Comparison of ENCODE assay signal across 27 cellular contexts in genomic region chr22:20475115-20475436, GRCh38. TPM values are rescaled to one million over a fixed set of nuclear protein-coding genes. Genes with fewer than 3 reads are reported as not detected.
DNase-seq lines count a peak whose midpoint lies in the region; ATAC-seq, FAIRE-seq and TF ChIP-seq lines count a peak whose summit lies in the region.
"Had no signal": no experiment of that assay in that cellular context is flagged by ENCODE, and none has a peak within 500 bp of the region (broad histone marks: within the 10 kb centered on the region; RNA-seq: fewer than 3 reads in every experiment).

No MANE protein-coding gene starts in this region.

- no peaks in the 10 kb centered on the region for H3K9me3 Mint-ChIP-seq in activated CD4-positive, alpha-beta T cell treated with anti-CD3 and anti-CD28 coated beads for 36 hours (ENCODE audit: low read depth)
- no peaks in the 10 kb centered on the region for H3K9me3 Mint-ChIP-seq in activated naive CD8-positive, alpha-beta T cell treated with anti-CD3 and anti-CD28 coated beads for 36 hours
- no peaks in the 10 kb centered on the region for H3K9me3 Mint-ChIP-seq in stimulated activated naive CD8-positive, alpha-beta T cell treated with anti-CD3 and anti-CD28 coated beads, Interleukin-15, amount 100 ng/mL, for 72 hours
- H3K9me3 Mint-ChIP-seq: CD14-positive monocyte, endodermal cell, immature natural killer cell had no signal

- no peak overlapping the region for H3K9ac ChIP-seq in HepG2 (ENCODE audit: insufficient read depth, low read depth, low read length)
- H3K9ac ChIP-seq: GM23248 had no signal

- no peak for TF ChIP-seq RAD21 in HepG2 (CRISPR knock-in tag; IDR thresholded peaks at IDR 0.05)

- TF ChIP-seq EP300 in HepG2 (IDR thresholded peaks at IDR 0.05; ENCODE audit: low read depth in 2 of 2, low read length in 2 of 2) (no peak), HepG2 (CRISPR knock-in tag; IDR thresholded peaks at IDR 0.05; ENCODE audit: borderline replicate concordance) (no peak)

- CTCF ChIA-PET in activated CD4-positive, alpha-beta T cell treated with anti-CD3 and anti-CD28 coated beads for 36 hours (lab: Charles Lee) = no interaction called here
- CTCF ChIA-PET in HepG2 (lab: Yijun Ruan, JAX; ENCODE audit: low intra/inter-chr PET ratio, low total read pairs) = no interaction called here

- H3K79me2 ChIP-seq in HepG2 (ENCODE audit: insufficient read depth, low read length) = no peaks in the 10 kb centered on the region

- ATAC-seq in activated CD4-positive, alpha-beta T cell treated with anti-CD3 and anti-CD28 coated beads for 36 hours = peak; percentile 69
- ATAC-seq in HepG2 (no peak), right lobe of liver (no peak)
- ATAC-seq in stimulated activated naive CD8-positive, alpha-beta T cell treated with anti-CD3 and anti-CD28 coated beads, Interleukin-15, amount 100 ng/mL, for 72 hours = no peak

- H3K4me3 Mint-ChIP-seq in activated CD4-positive, alpha-beta T cell treated with anti-CD3 and anti-CD28 coated beads for 36 hours = peak overlapping the region; percentile 48
- H3K4me3 Mint-ChIP-seq in activated naive CD8-positive, alpha-beta T cell treated with anti-CD3 and anti-CD28 coated beads for 36 hours = no peak overlapping the region
- H3K4me3 Mint-ChIP-seq in stimulated activated naive CD8-positive, alpha-beta T cell treated with anti-CD3 and anti-CD28 coated beads, Interleukin-15, amount 100 ng/mL, for 72 hours = peak overlapping the region; percentile 32 to 57
- H3K4me3 Mint-ChIP-seq: CD14-positive monocyte, endodermal cell, immature natural killer cell had no signal

- no peaks in the 10 kb centered on the region for H3K9me3 ChIP-seq in HepG2 (ENCODE audit: low read length)
- no peaks in the 10 kb centered on the region for H3K9me3 ChIP-seq in right lobe of liver
- H3K9me3 ChIP-seq: Peyer's patch, right atrium auricular region, thoracic aorta had no signal

- H3K4me1 ChIP-seq in HepG2 (ENCODE audit: insufficient read depth, low read length) (peaks cover 7% of the 10 kb centered on the region; the same call in 1 of the 2 replicates), right lobe of liver (peaks cover 0 to 3% (median 0%) of the 10 kb centered on the region in 4 donors)
- H3K4me1 ChIP-seq: Peyer's patch had no signal

- no peaks in the 10 kb centered on the region for H4K20me1 ChIP-seq in HepG2 (ENCODE audit: insufficient read depth, low read length)

- TF ChIP-seq POLR2A in HepG2 (IDR thresholded peaks at IDR 0.05; ENCODE audit: insufficient read depth in 1 of 2, low read depth in 2 of 2, low read length in 2 of 2) (no peak), right lobe of liver (IDR thresholded peaks at IDR 0.05) (no peak)

- no peaks in the 10 kb centered on the region for H3K27me3 ChIP-seq in HepG2 (ENCODE audit: control insufficient read depth in 1 of 2, insufficient read depth in 2 of 2, low read length in 2 of 2)
- H3K27me3 ChIP-seq in right lobe of liver = no peaks in the 10 kb centered on the region
- H3K27me3 ChIP-seq: Peyer's patch, right atrium auricular region had no signal

- H3K27ac ChIP-seq in HepG2 (ENCODE audit: extremely low read length, insufficient read depth, low read length) (no peak overlapping the region), right lobe of liver (no peak overlapping the region)
- H3K27ac ChIP-seq: GM23248, Peyer's patch, right atrium auricular region, thoracic aorta, WERI-Rb-1 had no signal

- TF ChIP-seq CTCF in HepG2 (CRISPR knock-in tag; IDR thresholded peaks at IDR 0.05) = no peak
- TF ChIP-seq CTCF in right lobe of liver (IDR thresholded peaks at IDR 0.05) = no peak

- H2AFZ ChIP-seq in HepG2 (ENCODE audit: low read length) = no peak overlapping the region
- H2AFZ ChIP-seq: GM23248 had no signal

- intact Hi-C loops in activated CD4-positive, alpha-beta T cell treated with anti-CD3 and anti-CD28 coated beads for 36 hours (cut with DNase I, micrococcal nuclease) = loop anchor here in 1 of 2 experiments (1.0 kb wide), 1 partner anchor 20 kb away; the partner anchor contains the start of gene KLHL22
- intact Hi-C loops in HepG2 (cut with micrococcal nuclease; ENCODE audit: unreplicated experiment) (no loop called here), right lobe of liver (cut with DNase I) (no loop called here)

- no peak overlapping the region for H3K4me2 ChIP-seq in HepG2 (ENCODE audit: low read depth, low read length)
- H3K4me2 ChIP-seq: smooth muscle cell had no signal

- H3K27ac Mint-ChIP-seq in activated CD4-positive, alpha-beta T cell treated with anti-CD3 and anti-CD28 coated beads for 36 hours = peak overlapping the region; percentile 86
- H3K27ac Mint-ChIP-seq in activated naive CD8-positive, alpha-beta T cell treated with anti-CD3 and anti-CD28 coated beads for 36 hours = peak overlapping the region; percentile 70
- peak overlapping the region in 1 of 2 donors; percentile 81 for H3K27ac Mint-ChIP-seq in stimulated activated naive CD8-positive, alpha-beta T cell treated with anti-CD3 and anti-CD28 coated beads, Interleukin-15, amount 100 ng/mL, for 72 hours
- H3K27ac Mint-ChIP-seq: endodermal cell had no signal

- POLR2A ChIA-PET in activated CD4-positive, alpha-beta T cell treated with anti-CD3 and anti-CD28 coated beads for 36 hours (lab: Charles Lee) = interaction anchor here (0.6 kb wide), 1 partner anchor 12 kb away, joined by 3 read pairs; no protein-coding TSS in a partner anchor
- POLR2A ChIA-PET in HepG2 (lab: Yijun Ruan, JAX) = no interaction called here

- H3K36me3 ChIP-seq in HepG2 (replicated peaks in 1 of 2; ENCODE audit: control insufficient read depth in 1 of 2, insufficient read depth in 2 of 2, low read length in 2 of 2) (peaks cover 3 to 6% of the 10 kb centered on the region in 2 experiments; a peak in 2 of 5 replicates), right lobe of liver (no peaks in the 10 kb centered on the region)
- H3K36me3 ChIP-seq: Peyer's patch, right atrium auricular region had no signal

- in situ Hi-C loops in HepG2 (cut with HindIII; ENCODE audit: extremely low pct_ligation_motif_present, low pct_unique_long_range_greater_than_20kb) (no loop called here), KBM-7 (cut with MboI; ENCODE audit: low pct_unique_long_range_greater_than_20kb, low sequenced_read_pairs) (no loop called here)

- no peak overlapping the region for H3K4me3 ChIP-seq in HepG2 (replicated peaks in 1 of 3; ENCODE audit: insufficient read depth in 1 of 3, low read depth in 2 of 3, low read length in 3 of 3)
- no peak overlapping the region for H3K4me3 ChIP-seq in right lobe of liver
- H3K4me3 ChIP-seq: GM23248, Peyer's patch, right atrium auricular region, smooth muscle cell, thoracic aorta had no signal

- DNase-seq in activated CD4-positive, alpha-beta T cell treated with anti-CD3 and anti-CD28 coated beads for 36 hours = no peak
- no peak for DNase-seq in activated CD4-positive, alpha-beta T cell treated with anti-CD3 and anti-CD28 coated beads, Interleukin-2, amount 50 U/mL, for 48 hours
- DNase-seq in HepG2 (ENCODE audit: low spot score) (no peak), right lobe of liver (no peak), KBM-7 (no peak)
- no peak for DNase-seq in activated naive CD8-positive, alpha-beta T cell treated with anti-CD3 and anti-CD28 coated beads for 36 hours
- DNase-seq in stimulated activated naive CD8-positive, alpha-beta T cell treated with anti-CD3 and anti-CD28 coated beads, Interleukin-15, amount 100 ng/mL, for 72 hours = no peak
- DNase-seq in effector CD8-positive, alpha-beta T cell (lab: John Stamatoyannopoulos, UW) = no peak
- DNase-seq: caudate nucleus, cortex of kidney, endodermal cell, GM23248, immature natural killer cell, mesenchymal stem cell, NCI-H146, NCI-H446, NCI-H748 treated with DMSO at 0.1 percent for 48 hours, Peyer's patch, SHP77, T1000 had no signal

- TSS peak; percentile 43 for BruUV-seq in HepG2 (replicated peaks; lab: Mats Ljungman, UMichigan)

- WGBS in HepG2 (ENCODE audit: low lambda C conversion rate) = 97% methylated on average over 4 of the region's 4 CpGs
- WGBS in right lobe of liver (ENCODE audit: insufficient coverage, low coverage, low lambda C conversion rate, missing lambda C conversion rate) = 96% methylated on average over 4 of the region's 4 CpGs

- no peaks in the 10 kb centered on the region for H3K27me3 Mint-ChIP-seq in activated CD4-positive, alpha-beta T cell treated with anti-CD3 and anti-CD28 coated beads for 36 hours
- H3K27me3 Mint-ChIP-seq in activated naive CD8-positive, alpha-beta T cell treated with anti-CD3 and anti-CD28 coated beads for 36 hours = no peaks in the 10 kb centered on the region
- H3K27me3 Mint-ChIP-seq in stimulated activated naive CD8-positive, alpha-beta T cell treated with anti-CD3 and anti-CD28 coated beads, Interleukin-15, amount 100 ng/mL, for 72 hours = no peaks in the 10 kb centered on the region

- FAIRE-seq in HepG2 (lab: Jason Lieb, UNC) = no peak
- FAIRE-seq: A204.1, urothelium cell line had no signal

- H3K36me3 Mint-ChIP-seq in activated CD4-positive, alpha-beta T cell treated with anti-CD3 and anti-CD28 coated beads for 36 hours (ENCODE audit: low read depth) = peaks cover 18% of the 10 kb centered on the region
- H3K36me3 Mint-ChIP-seq in activated naive CD8-positive, alpha-beta T cell treated with anti-CD3 and anti-CD28 coated beads for 36 hours = peaks cover 8% of the 10 kb centered on the region

- peaks cover 43% of the 10 kb centered on the region for H3K4me1 Mint-ChIP-seq in activated CD4-positive, alpha-beta T cell treated with anti-CD3 and anti-CD28 coated beads for 36 hours
- peaks cover 22% of the 10 kb centered on the region for H3K4me1 Mint-ChIP-seq in activated naive CD8-positive, alpha-beta T cell treated with anti-CD3 and anti-CD28 coated beads for 36 hours
- H3K4me1 Mint-ChIP-seq in stimulated activated naive CD8-positive, alpha-beta T cell treated with anti-CD3 and anti-CD28 coated beads, Interleukin-15, amount 100 ng/mL, for 72 hours = peaks cover 36% of the 10 kb centered on the region
- H3K4me1 Mint-ChIP-seq: endodermal cell had no signal

RNA-seq across cellular contexts. Expression of gene KLHL22, which starts 20.5 kb away (rescaled TPM):
- total RNA-seq in activated CD4-positive, alpha-beta T cell treated with anti-CD3 and anti-CD28 coated beads for 36 hours = 10 to 100 TPM; 14.1 to 15.2 TPM
- total RNA-seq in HepG2 (2016; rRNA removed; fragmentation: Illumina TruSeq; extraction: Trizol) = 11.3 and 14.8 TPM in 2 replicates
- 3.5 and 4.2 TPM in 2 replicates for total RNA-seq in HepG2 (2016; cell fraction: cytosol; rRNA removed; fragmentation: Illumina TruSeq; extraction: Trizol; ENCODE audit: low read depth)
- total RNA-seq in HepG2 (2016; cell fraction: insoluble cytoplasmic fraction; rRNA removed; fragmentation: Illumina TruSeq; extraction: Trizol) = 9.8 and 17.0 TPM in 2 replicates
- 5.6 and 6.4 TPM in 2 replicates for total RNA-seq in HepG2 (2016; cell fraction: membrane; rRNA removed; fragmentation: Illumina TruSeq; extraction: Trizol)
- 16.4 and 19.9 TPM in 2 replicates for total RNA-seq in HepG2 (2016; cell fraction: nucleus; rRNA removed; fragmentation: Illumina TruSeq; extraction: Trizol)
- polyA plus RNA-seq in HepG2 (2011; rRNA removed) = 10.9 and 15.8 TPM in 2 replicates
- 10.9 and 13.2 TPM in 2 replicates for polyA plus RNA-seq in HepG2 (2011; cell fraction: cytosol; rRNA removed)
- 24.9 and 26.8 TPM in 2 replicates for polyA plus RNA-seq in HepG2 (2011; cell fraction: nucleus; rRNA removed)
- 7.6 and 8.3 TPM in 2 replicates for polyA plus RNA-seq in HepG2 (2012)
- 0.76 and 1.1 TPM in 2 replicates for polyA plus RNA-seq in HepG2 (2016; cell fraction: cytosol; fragmentation: Illumina TruSeq; extraction: Trizol; ENCODE audit: low read depth)
- polyA plus RNA-seq in HepG2 (2016; cell fraction: insoluble cytoplasmic fraction; fragmentation: Illumina TruSeq; extraction: Trizol; ENCODE audit: low read depth) = 7.9 and 10.3 TPM in 2 replicates
- 1.1 and 1.6 TPM in 2 replicates for polyA plus RNA-seq in HepG2 (2016; cell fraction: membrane; fragmentation: Illumina TruSeq; extraction: Trizol; ENCODE audit: low read depth)
- 21.4 and 25.4 TPM in 2 replicates for polyA plus RNA-seq in HepG2 (2016; cell fraction: nucleus; fragmentation: Illumina TruSeq; extraction: Trizol; ENCODE audit: insufficient read depth, low read depth)
- polyA minus RNA-seq in HepG2 (2011; rRNA and poly(A)+ RNA removed; ENCODE audit: low replicate concordance) = 12.1 and 32.8 TPM in 2 replicates
- polyA minus RNA-seq in HepG2 (2011; cell fraction: cytosol; rRNA and poly(A)+ RNA removed) = 6.0 and 10.6 TPM in 2 replicates
- 17.1 and 18.6 TPM in 2 replicates for polyA minus RNA-seq in HepG2 (2011; cell fraction: nucleus; rRNA and poly(A)+ RNA removed)
- 10 to 100 TPM in 3 of 6 experiments, 1 to 10 TPM in 3; 9.0 to 14.2 (median 10.2) TPM for total RNA-seq in right lobe of liver
- 10 to 100 TPM; 11.2 to 12.3 TPM for total RNA-seq in activated naive CD8-positive, alpha-beta T cell treated with anti-CD3 and anti-CD28 coated beads for 36 hours

RNA-seq across cellular contexts. Expression of gene MED15, which starts 32.3 kb away (rescaled TPM):
- 100 to 1,000 TPM in 1 of 2 experiments, 10 to 100 TPM in 1; 84.4 to 107 TPM for total RNA-seq in activated CD4-positive, alpha-beta T cell treated with anti-CD3 and anti-CD28 coated beads for 36 hours
- total RNA-seq in HepG2 (2016; rRNA removed; fragmentation: Illumina TruSeq; extraction: Trizol) (9.8 and 14.3 TPM in 2 replicates), right lobe of liver (10 to 100 TPM; 15.7 to 34.7 (median 23.6) TPM)
- 51.6 and 53.2 TPM in 2 replicates for total RNA-seq in HepG2 (2016; cell fraction: cytosol; rRNA removed; fragmentation: Illumina TruSeq; extraction: Trizol; ENCODE audit: low read depth)
- total RNA-seq in HepG2 (2016; cell fraction: insoluble cytoplasmic fraction; rRNA removed; fragmentation: Illumina TruSeq; extraction: Trizol) = 7.7 and 13.5 TPM in 2 replicates
- total RNA-seq in HepG2 (2016; cell fraction: membrane; rRNA removed; fragmentation: Illumina TruSeq; extraction: Trizol) = 31.3 and 33.8 TPM in 2 replicates
- 27.9 and 31.0 TPM in 2 replicates for total RNA-seq in HepG2 (2016; cell fraction: nucleus; rRNA removed; fragmentation: Illumina TruSeq; extraction: Trizol)
- polyA plus RNA-seq in HepG2 (2011; rRNA removed) = 27.0 and 31.0 TPM in 2 replicates
- 12.4 and 17.0 TPM in 2 replicates for polyA plus RNA-seq in HepG2 (2011; cell fraction: cytosol; rRNA removed)
- 131 and 178 TPM in 2 replicates for polyA plus RNA-seq in HepG2 (2011; cell fraction: nucleus; rRNA removed)
- polyA plus RNA-seq in HepG2 (2012) = 31.5 and 37.1 TPM in 2 replicates
- 6.4 and 9.0 TPM in 2 replicates for polyA plus RNA-seq in HepG2 (2016; cell fraction: cytosol; fragmentation: Illumina TruSeq; extraction: Trizol; ENCODE audit: low read depth)
- polyA plus RNA-seq in HepG2 (2016; cell fraction: insoluble cytoplasmic fraction; fragmentation: Illumina TruSeq; extraction: Trizol; ENCODE audit: low read depth) = 15.4 and 20.3 TPM in 2 replicates
- polyA plus RNA-seq in HepG2 (2016; cell fraction: membrane; fragmentation: Illumina TruSeq; extraction: Trizol; ENCODE audit: low read depth) = 14.6 and 14.9 TPM in 2 replicates
- 54.7 and 59.1 TPM in 2 replicates for polyA plus RNA-seq in HepG2 (2016; cell fraction: nucleus; fragmentation: Illumina TruSeq; extraction: Trizol; ENCODE audit: insufficient read depth, low read depth)
- polyA minus RNA-seq in HepG2 (2011; rRNA and poly(A)+ RNA removed; ENCODE audit: low replicate concordance) = 39.9 and 83.9 TPM in 2 replicates
- polyA minus RNA-seq in HepG2 (2011; cell fraction: cytosol; rRNA and poly(A)+ RNA removed) = 31.6 and 37.5 TPM in 2 replicates
- 98.0 and 116 TPM in 2 replicates for polyA minus RNA-seq in HepG2 (2011; cell fraction: nucleus; rRNA and poly(A)+ RNA removed)
- total RNA-seq in activated naive CD8-positive, alpha-beta T cell treated with anti-CD3 and anti-CD28 coated beads for 36 hours = 10 to 100 TPM; 91.1 to 91.8 TPM

RNA-seq across cellular contexts. Expression of gene SCARF2, which starts 37.5 kb away (rescaled TPM):
- total RNA-seq in activated CD4-positive, alpha-beta T cell treated with anti-CD3 and anti-CD28 coated beads for 36 hours = under 1 TPM; 0.39 to 0.46 TPM
- total RNA-seq in HepG2 (2016; rRNA removed; fragmentation: Illumina TruSeq; extraction: Trizol) = 1.4 and 3.3 TPM in 2 replicates
- total RNA-seq in HepG2 (2016; cell fraction: cytosol; rRNA removed; fragmentation: Illumina TruSeq; extraction: Trizol; ENCODE audit: low read depth) = 0.91 and 1.2 TPM in 2 replicates
- 1.2 and 3.8 TPM in 2 replicates for total RNA-seq in HepG2 (2016; cell fraction: insoluble cytoplasmic fraction; rRNA removed; fragmentation: Illumina TruSeq; extraction: Trizol)
- 3.2 and 3.6 TPM in 2 replicates for total RNA-seq in HepG2 (2016; cell fraction: membrane; rRNA removed; fragmentation: Illumina TruSeq; extraction: Trizol)
- total RNA-seq in HepG2 (2016; cell fraction: nucleus; rRNA removed; fragmentation: Illumina TruSeq; extraction: Trizol) = 3.9 and 5.7 TPM in 2 replicates
- polyA plus RNA-seq in HepG2 (2011; rRNA removed) = 6.2 and 6.9 TPM in 2 replicates
- polyA plus RNA-seq in HepG2 (2011; cell fraction: cytosol; rRNA removed) = 3.9 and 8.3 TPM in 2 replicates
- polyA plus RNA-seq in HepG2 (2011; cell fraction: nucleus; rRNA removed) = 27.6 and 34.9 TPM in 2 replicates
- 3.1 and 5.3 TPM in 2 replicates for polyA plus RNA-seq in HepG2 (2012)
- 1.2 and 1.4 TPM in 2 replicates for polyA plus RNA-seq in HepG2 (2016; cell fraction: cytosol; fragmentation: Illumina TruSeq; extraction: Trizol; ENCODE audit: low read depth)
- polyA plus RNA-seq in HepG2 (2016; cell fraction: insoluble cytoplasmic fraction; fragmentation: Illumina TruSeq; extraction: Trizol; ENCODE audit: low read depth) = 1.7 and 2.6 TPM in 2 replicates
- 2.8 and 3.9 TPM in 2 replicates for polyA plus RNA-seq in HepG2 (2016; cell fraction: membrane; fragmentation: Illumina TruSeq; extraction: Trizol; ENCODE audit: low read depth)
- 11.7 and 16.2 TPM in 2 replicates for polyA plus RNA-seq in HepG2 (2016; cell fraction: nucleus; fragmentation: Illumina TruSeq; extraction: Trizol; ENCODE audit: insufficient read depth, low read depth)
- 0.14 and 12.4 TPM in 2 replicates for polyA minus RNA-seq in HepG2 (2011; rRNA and poly(A)+ RNA removed; ENCODE audit: low replicate concordance)
- polyA minus RNA-seq in HepG2 (2011; cell fraction: cytosol; rRNA and poly(A)+ RNA removed) = 6.0 and 7.1 TPM in 2 replicates
- polyA minus RNA-seq in HepG2 (2011; cell fraction: nucleus; rRNA and poly(A)+ RNA removed) = 3.1 and 4.7 TPM in 2 replicates
- 1 to 10 TPM; 1.1 to 3.4 (median 1.8) TPM for total RNA-seq in right lobe of liver
- under 1 TPM; 0.14 to 0.16 TPM for total RNA-seq in activated naive CD8-positive, alpha-beta T cell treated with anti-CD3 and anti-CD28 coated beads for 36 hours
